ENCODE assay signal across 27 cellular contexts in the genomic region with DNA sequence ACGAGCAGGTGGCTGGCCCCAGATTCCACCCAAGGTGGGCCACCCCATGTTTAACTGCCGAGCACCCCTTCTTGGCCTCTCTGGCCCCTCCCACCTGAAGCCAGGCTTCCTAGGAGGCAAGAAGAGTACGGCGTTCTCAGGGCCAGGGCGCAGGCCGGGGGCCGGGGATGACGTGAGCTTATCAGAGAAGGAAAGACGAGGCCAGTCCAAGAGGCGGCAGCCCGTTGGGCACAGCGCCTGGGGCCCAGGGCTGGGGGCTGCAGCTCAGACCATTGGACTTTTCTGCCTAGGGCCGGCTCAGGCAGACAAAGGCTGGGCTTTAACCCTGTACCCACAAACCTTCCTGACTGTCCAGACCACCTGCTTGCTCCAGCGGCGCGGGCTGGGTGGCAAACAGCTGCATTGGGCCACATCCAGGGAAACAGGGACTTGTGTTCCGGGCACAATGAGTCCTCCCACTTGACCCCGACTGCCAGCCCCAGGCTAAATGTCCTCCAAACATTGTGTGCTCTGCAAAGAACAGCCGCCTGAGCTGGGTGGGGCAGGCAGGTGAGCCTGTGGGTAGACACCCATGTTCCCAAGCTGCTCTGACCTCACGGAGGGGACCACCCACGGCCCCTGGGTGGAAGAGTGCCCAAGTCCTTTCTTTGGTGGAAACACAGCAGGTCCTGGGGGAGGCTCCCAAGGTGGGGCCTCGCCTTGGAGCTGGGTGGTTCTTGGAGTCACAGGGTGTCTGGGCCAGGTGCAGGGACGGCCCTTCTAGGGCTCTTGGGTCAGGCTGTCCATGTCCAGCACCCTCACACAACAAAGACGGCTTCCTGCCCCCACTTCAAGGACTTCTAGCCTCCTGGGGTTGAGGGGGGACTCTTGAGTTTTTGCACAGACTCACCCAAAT. TPM values are rescaled to one million over a fixed set of nuclear protein-coding genes. Genes with fewer than 3 reads are reported as not detected.
A peak's percentile ranks its signal among the peaks of the same experiment; 100 is the strongest.
DNase-seq lines count a peak whose midpoint lies in the region; ATAC-seq, FAIRE-seq and TF ChIP-seq lines count a peak whose summit lies in the region.
"Had no signal": no experiment of that assay in that cellular context is flagged by ENCODE, and none has a peak within 500 bp of the region (broad histone marks: within the 10 kb centered on the region; RNA-seq: fewer than 3 reads in every experiment).

No MANE protein-coding gene starts in this region.

- H3K4me3 ChIP-seq in kidney (ENCODE audit: low read length in 2 of 2) = no peak overlapping the region
- H3K4me3 ChIP-seq in gastrocnemius medialis = no peak overlapping the region
- H3K4me3 ChIP-seq: tibial artery had no signal

- TF ChIP-seq CTCF in kidney (IDR thresholded peaks at IDR 0.05; ENCODE audit: borderline replicate concordance, extremely low read depth, insufficient read depth) = no peak
- no peak for TF ChIP-seq CTCF in gastrocnemius medialis (IDR thresholded peaks at IDR 0.05 in 4 of 5, conservative IDR thresholded peaks at IDR 0.05 in 1 of 5)

- no peaks in the 10 kb centered on the region for H3K9me3 ChIP-seq in kidney (ENCODE audit: control insufficient read depth in 1 of 2, low read length in 2 of 2)
- no peaks in the 10 kb centered on the region for H3K9me3 ChIP-seq in gastrocnemius medialis
- H3K9me3 ChIP-seq: tibial artery had no signal

- H3K27ac ChIP-seq in kidney (ENCODE audit: low read depth in 2 of 2, low read length in 2 of 2) = no peak overlapping the region
- H3K27ac ChIP-seq in gastrocnemius medialis = no peak overlapping the region
- H3K27ac ChIP-seq: tibial artery had no signal

- peaks cover 4 to 7% of the 10 kb centered on the region in 2 donors for H3K4me1 ChIP-seq in kidney (ENCODE audit: control insufficient read depth in 1 of 2, insufficient read depth in 1 of 2, low read depth in 1 of 2, low read length in 2 of 2)
- H3K4me1 ChIP-seq in gastrocnemius medialis = peaks cover 7 to 15% of the 10 kb centered on the region in 2 donors

- intact Hi-C loops in kidney (cut with DNase I) (no loop called here), gastrocnemius medialis (cut with DNase I; ENCODE audit: low total_unique reads) (no loop called here)

- no peaks in the 10 kb centered on the region for H3K36me3 ChIP-seq in kidney (ENCODE audit: control insufficient read depth in 1 of 2, insufficient read depth in 2 of 2, low read length in 2 of 2)
- no peaks in the 10 kb centered on the region for H3K36me3 ChIP-seq in gastrocnemius medialis

- in situ Hi-C loops in gastrocnemius medialis (cut with MboI; ENCODE audit: low sequenced_read_pairs in 4 of 4) = no loop called here

- TF ChIP-seq POLR2A in gastrocnemius medialis (IDR thresholded peaks at IDR 0.05) = no peak

- peak; percentile 67 to 75 for ATAC-seq in gastrocnemius medialis
- ATAC-seq: left lobe of liver; Right ventricle myocardium inferior; stimulated activated naive CD8-positive, alpha-beta T cell treated with anti-CD3 and anti-CD28 coated beads, Interleukin-15, Interleukin-2, amounts not matched to agents 100 U/mL and 50 U/mL, for 24 hours had no signal

- no peak overlapping the region for H3K9ac ChIP-seq in kidney (ENCODE audit: low read length in 2 of 2)

- H3K27me3 ChIP-seq in gastrocnemius medialis = no peaks in the 10 kb centered on the region
- H3K27me3 ChIP-seq: tibial artery had no signal

- no peak for FAIRE-seq in kidney (lab: Jason Lieb, UNC)
- FAIRE-seq: endometrium had no signal

- DNase-seq in NCI-H1092 treated with DMSO at 0.1 percent for 48 hours (lab: John Stamatoyannopoulos, UW) = peak; percentile 7
- no peak for DNase-seq in NCI-H1092 (lab: John Stamatoyannopoulos, UW)
- DNase-seq in NCI-H2029 (lab: John Stamatoyannopoulos, UW) = peak; percentile 65
- DNase-seq in kidney = peak; percentile 89
- peak; percentile 48 to 77 for DNase-seq in gastrocnemius medialis
- no peak for DNase-seq in T1000 (lab: John Stamatoyannopoulos, UW)
- no peak for DNase-seq in activated CD4-positive, alpha-beta T cell treated with anti-CD3 and anti-CD28 coated beads for 48 hours
- no peak for DNase-seq in retina
- DNase-seq: activated naive CD4-positive, alpha-beta T cell treated with anti-CD3 and anti-CD28 coated beads, Interleukin-2, amount 10 ng/mL, durations not matched to agents 7 days and 5 days; activated T-cell treated with anti-CD3 and anti-CD28 coated beads, Interleukin-2, amount 50 U/mL, for 48 hours; AML-193; amygdala; EL; GOT3; NCI-H1105; NCI-H526 treated with DMSO at 0.1 percent for 48 hours; stimulated activated CD4-positive, alpha-beta T cell treated with anti-CD3 and anti-CD28 coated beads, Interleukin-4, amount 100 ng/mL, for 4 hours; stimulated activated naive CD8-positive, alpha-beta T cell treated with anti-CD3 and anti-CD28 coated beads, Interleukin-15, Interleukin-2, amounts not matched to agents 100 U/mL and 50 U/mL, for 24 hours; SW 1271; tibial artery had no signal

RNA-seq across cellular contexts. Expression of gene COMP, which starts 21.9 kb away (rescaled TPM):
- total RNA-seq in kidney = 33.2 TPM
- 1.8 TPM for polyA plus RNA-seq in kidney (ENCODE audit: insufficient read depth, low read depth, low replicate concordance)
- total RNA-seq in gastrocnemius medialis = 10 to 100 TPM in 1 of 4 donors, 1 to 10 TPM in 1, under 1 TPM in 1, not detected in 1; 0.24 to 77.8 (median 1.3) TPM
- total RNA-seq: A172; activated CD8-positive, alpha-beta memory T cell treated with anti-CD3 and anti-CD28 coated beads for 36 hours; left lobe of liver; mononuclear cell; pulmonary artery endothelial cell; Right ventricle myocardium inferior had no signal

Comparison
In these comparisons a context has a peak if more than half of its experiments do, and no peak if none do; other contexts are left out.
1. DNase-seq: peak in NCI-H1092 treated with DMSO at 0.1 percent for 48 hours (single experiment), NCI-H2029 (single experiment), kidney (single experiment) and gastrocnemius medialis (2 of 2); none in NCI-H1092 (single experiment), T1000 (single experiment), activated CD4-positive, alpha-beta T cell treated with anti-CD3 and anti-CD28 coated beads for 48 hours (single experiment) and retina (single experiment).